ENCODE assay signal across 27 cellular contexts in genomic region chr6:121856296-121856695, GRCh38.
DNase-seq lines count a peak whose midpoint lies in the region; ATAC-seq, FAIRE-seq and TF ChIP-seq lines count a peak whose summit lies in the region.
"Had no signal": no experiment of that assay in that cellular context is flagged by ENCODE, and none has a peak within 500 bp of the region (broad histone marks: within the 10 kb centered on the region; RNA-seq: fewer than 3 reads in every experiment).

No MANE protein-coding gene starts in this region.

- POLR2A ChIA-PET in H1 (lab: Charles Lee; ENCODE audit: partially characterized antibody), result no interaction called here

- no peak overlapping the region for H3K4me3 Mint-ChIP-seq in activated T-helper 1 cell treated with anti-CD3 and anti-CD28 coated beads, Interleukin-12 subunit alpha, Interleukin-12 subunit beta, Interleukin-2, Interleukin-4 antibody, amounts not matched to agents 30 ng/mL and 10 ng/mL and 1 ng/mL, durations not matched to agents 14 hours and 24 hours and 36 hours
- H3K4me3 Mint-ChIP-seq: activated B cell treated with CpG ODN at 0.5 μM for 24 hours; activated CD4-positive, alpha-beta memory T cell treated with anti-CD3 and anti-CD28 coated beads for 36 hours; H9; memory B cell; T-helper 2 cell treated with Interferon-gamma antibody and Interleukin-4, amounts not matched to agents 5 μg/mL and 100 μg/mL, for 36 hours had no signal

- no peaks in the 10 kb centered on the region for H4K20me1 ChIP-seq in H1 (replicated peaks in 1 of 2; ENCODE audit: control insufficient read depth in 1 of 2, insufficient read depth in 2 of 2, low read length in 2 of 2)
- H4K20me1 ChIP-seq in osteoblast (ENCODE audit: insufficient read depth, low read length), result no peaks in the 10 kb centered on the region

- H3K4me1 Mint-ChIP-seq in activated T-helper 1 cell treated with anti-CD3 and anti-CD28 coated beads, Interleukin-12 subunit alpha, Interleukin-12 subunit beta, Interleukin-2, Interleukin-4 antibody, amounts not matched to agents 30 ng/mL and 10 ng/mL and 1 ng/mL, durations not matched to agents 14 hours and 24 hours and 36 hours (ENCODE audit: low read depth), result no peaks in the 10 kb centered on the region
- H3K4me1 Mint-ChIP-seq: activated B cell treated with CpG ODN at 0.5 μM for 24 hours, memory B cell had no signal

- H2AK5ac ChIP-seq in H1 (ENCODE audit: low read depth, low read length), result no peak overlapping the region

- CTCF ChIA-PET in H1 (lab: Charles Lee; ENCODE audit: partially characterized antibody), result no interaction called here

- no peak overlapping the region for H2BK120ac ChIP-seq in H1 (replicated peaks; ENCODE audit: low read depth, low read length)

- ATAC-seq in GM21526 (IDR thresholded peaks at IDR 0.05; ENCODE audit: low FRiP score, unreplicated experiment), result no peak
- ATAC-seq in HG02678 (IDR thresholded peaks at IDR 0.05; ENCODE audit: unreplicated experiment), result no peak
- no peak for ATAC-seq in GM18867 (IDR thresholded peaks at IDR 0.05; ENCODE audit: unreplicated experiment)
- ATAC-seq: A549, Panc1, upper lobe of right lung had no signal

- DNase-seq in AG09309 (ENCODE audit: low read depth) (peak; percentile 62), SK-MEL-5 (ENCODE audit: low read depth, low spot score) (peak; percentile 57), H1 (ENCODE audit: low read depth in 1 of 2, low spot score in 2 of 2) (no peak), osteoblast (ENCODE audit: insufficient read length, low spot score, missing footprints) (no peak)
- no peak for DNase-seq in activated T-helper 1 cell treated with anti-CD3 and anti-CD28 coated beads, Interleukin-12 subunit alpha, Interleukin-12 subunit beta, Interleukin-2, Interleukin-4 antibody, amounts not matched to agents 30 ng/mL and 10 ng/mL and 1 ng/mL, durations not matched to agents 14 hours and 24 hours and 36 hours (ENCODE audit: low spot score)
- DNase-seq: activated B cell treated with CpG ODN at 0.5 μM for 24 hours; activated CD4-positive, alpha-beta memory T cell treated with anti-CD3 and anti-CD28 coated beads for 36 hours; activated effector memory CD4-positive, alpha-beta T cell treated with Interleukin-2 at 50 U/mL for 16 hours; dermis blood vessel endothelial cell; DMS 273 treated with DMSO at 0.1 percent for 48 hours; H9; NCI-H1105; NCI-H2081; NCI-H510A treated with DMSO at 0.1 percent for 48 hours; nucleus accumbens; retina; stomach; upper lobe of right lung had no signal

- H3K14ac ChIP-seq in H1 (ENCODE audit: insufficient read length), result no peak overlapping the region

- no peak overlapping the region for H3K27ac Mint-ChIP-seq in activated T-helper 1 cell treated with anti-CD3 and anti-CD28 coated beads, Interleukin-12 subunit alpha, Interleukin-12 subunit beta, Interleukin-2, Interleukin-4 antibody, amounts not matched to agents 30 ng/mL and 10 ng/mL and 1 ng/mL, durations not matched to agents 14 hours and 24 hours and 36 hours
- H3K27ac Mint-ChIP-seq: activated B cell treated with CpG ODN at 0.5 μM for 24 hours; activated CD4-positive, alpha-beta memory T cell treated with anti-CD3 and anti-CD28 coated beads for 36 hours; H9; memory B cell; T-helper 2 cell treated with Interferon-gamma antibody and Interleukin-4, amounts not matched to agents 5 μg/mL and 100 μg/mL, for 36 hours had no signal

- no peak overlapping the region; the same call in 1 of the 2 replicates for H3K18ac ChIP-seq in H1 (ENCODE audit: extremely low read depth, low read length)

- no peak overlapping the region for H4K91ac ChIP-seq in H1 (replicated peaks; ENCODE audit: insufficient read length, low read length)

- H3K9ac ChIP-seq in H1 (replicated peaks in 1 of 4; ENCODE audit: extremely low read depth in 1 of 4, low read depth in 3 of 4, low read length in 3 of 4), result no peak overlapping the region

- TF ChIP-seq EP300 in H1 (IDR thresholded peaks at IDR 0.05; ENCODE audit: borderline replicate concordance in 1 of 2, low read depth in 2 of 2, low read length in 2 of 2), result no peak

- H3K36me3 Mint-ChIP-seq in activated T-helper 1 cell treated with anti-CD3 and anti-CD28 coated beads, Interleukin-12 subunit alpha, Interleukin-12 subunit beta, Interleukin-2, Interleukin-4 antibody, amounts not matched to agents 30 ng/mL and 10 ng/mL and 1 ng/mL, durations not matched to agents 14 hours and 24 hours and 36 hours (ENCODE audit: low read depth), result no peaks in the 10 kb centered on the region
- H3K36me3 Mint-ChIP-seq: activated CD4-positive, alpha-beta memory T cell treated with anti-CD3 and anti-CD28 coated beads for 36 hours; memory B cell had no signal

- H3K4me1 ChIP-seq in H1 (replicated peaks in 1 of 4; ENCODE audit: control insufficient read depth in 3 of 4, insufficient read depth in 4 of 4, low read length in 3 of 4) (peaks cover 0 to 10% (median 7%) of the 10 kb centered on the region in 4 experiments; a peak in 3 of 7 replicates), osteoblast (ENCODE audit: insufficient read depth, low read length) (peaks cover 6% of the 10 kb centered on the region)
- H3K4me1 ChIP-seq: A549, stomach, upper lobe of right lung had no signal

- H3K23me2 ChIP-seq in H1 (ENCODE audit: low read depth, low read length), result no peaks in the 10 kb centered on the region

- H3K4me3 ChIP-seq in AG09309 (ENCODE audit: control insufficient read depth, low read depth, low read length) (no peak overlapping the region), H1 (ENCODE audit: extremely low read depth in 1 of 4, insufficient read depth in 2 of 4, low read depth in 3 of 4, low read length in 4 of 4) (no peak overlapping the region), osteoblast (ENCODE audit: insufficient read depth, low read length) (no peak overlapping the region)
- H3K4me3 ChIP-seq: A549, stomach, upper lobe of right lung had no signal

- H3K23ac ChIP-seq in H1 (ENCODE audit: insufficient read length), result no peak overlapping the region

- H3K79me2 ChIP-seq in H1 (ENCODE audit: control insufficient read depth in 1 of 2, insufficient read depth in 2 of 2, low read length in 2 of 2), result no peaks in the 10 kb centered on the region
- H3K79me2 ChIP-seq in osteoblast (ENCODE audit: insufficient read depth, low read length), result no peaks in the 10 kb centered on the region

- intact Hi-C loops in activated T-helper 1 cell treated with anti-CD3 and anti-CD28 coated beads, Interleukin-12 subunit alpha, Interleukin-12 subunit beta, Interleukin-2, Interleukin-4 antibody, amounts not matched to agents 30 ng/mL and 10 ng/mL and 1 ng/mL, durations not matched to agents 14 hours and 24 hours and 36 hours (cut with micrococcal nuclease), result no loop called here

- no peaks in the 10 kb centered on the region for H3K9me3 Mint-ChIP-seq in activated T-helper 1 cell treated with anti-CD3 and anti-CD28 coated beads, Interleukin-12 subunit alpha, Interleukin-12 subunit beta, Interleukin-2, Interleukin-4 antibody, amounts not matched to agents 30 ng/mL and 10 ng/mL and 1 ng/mL, durations not matched to agents 14 hours and 24 hours and 36 hours
- H3K9me3 Mint-ChIP-seq: activated CD4-positive, alpha-beta memory T cell treated with anti-CD3 and anti-CD28 coated beads for 36 hours; T-helper 2 cell treated with Interferon-gamma antibody and Interleukin-4, amounts not matched to agents 5 μg/mL and 100 μg/mL, for 36 hours had no signal

- no peaks in the 10 kb centered on the region for H3K9me3 ChIP-seq in H1 (ENCODE audit: insufficient read depth in 2 of 2, low read depth in 1 of 2, low read length in 1 of 2)
- no peaks in the 10 kb centered on the region for H3K9me3 ChIP-seq in osteoblast (ENCODE audit: low read depth, low read length)
- H3K9me3 ChIP-seq: A549, stomach had no signal

- H3K36me3 ChIP-seq in H1 (ENCODE audit: control insufficient read depth in 2 of 4, insufficient read depth in 4 of 4, low read length in 3 of 4) (no peaks in the 10 kb centered on the region), osteoblast (ENCODE audit: insufficient read depth, low read length) (no peaks in the 10 kb centered on the region)
- H3K36me3 ChIP-seq: stomach, upper lobe of right lung had no signal

- TF ChIP-seq RAD21 in H1 (IDR thresholded peaks at IDR 0.05 in 1 of 2, conservative IDR thresholded peaks at IDR 0.05 in 1 of 2; ENCODE audit: low read depth in 2 of 2, low read length in 2 of 2), result no peak

- H3K27ac ChIP-seq in H1 (ENCODE audit: low read depth, low read length) (no peak overlapping the region), osteoblast (ENCODE audit: low read depth, low read length) (no peak overlapping the region)
- H3K27ac ChIP-seq: A549, stomach, upper lobe of right lung had no signal

- WGBS in H1 (ENCODE audit: extremely low coverage in 1 of 2, insufficient coverage in 1 of 2, insufficient read length in 1 of 2, insufficient replicate concordance in 2 of 2, low coverage in 1 of 2, low lambda C conversion rate in 2 of 2, missing lambda C conversion rate in 1 of 2), 2 experiments, result 82% methylated on average over 2 of the region's 2 CpGs; no CpG with 5 or more reads in 1 of the 2 experiments

- H3K4ac ChIP-seq in H1 (replicated peaks; ENCODE audit: insufficient read length, low read depth, low read length), result no peak overlapping the region

- H3K79me1 ChIP-seq in H1 (ENCODE audit: low read depth, low read length), result no peaks in the 10 kb centered on the region

- no peak overlapping the region for H2BK15ac ChIP-seq in H1 (ENCODE audit: low read length)

- peak; percentile 28 for FAIRE-seq in H1 (lab: Jason Lieb, UNC)
- FAIRE-seq: A549, bronchial epithelial cell, endothelial cell of umbilical vein had no signal

- no peak overlapping the region for H4K5ac ChIP-seq in H1 (ENCODE audit: insufficient read length, low read depth, low read length)

- H3K27me3 ChIP-seq in H1 (replicated peaks in 1 of 4; ENCODE audit: control insufficient read depth in 3 of 4, extremely low read depth in 1 of 4, insufficient read depth in 3 of 4, low read length in 3 of 4) (no peaks in the 10 kb centered on the region), osteoblast (ENCODE audit: insufficient read depth, low read length) (no peaks in the 10 kb centered on the region)
- H3K27me3 ChIP-seq: stomach, upper lobe of right lung had no signal

- no peak overlapping the region for H3K56ac ChIP-seq in H1 (replicated peaks; ENCODE audit: insufficient read length, low read depth, low read length)

- no peaks in the 10 kb centered on the region for H3K27me3 Mint-ChIP-seq in activated T-helper 1 cell treated with anti-CD3 and anti-CD28 coated beads, Interleukin-12 subunit alpha, Interleukin-12 subunit beta, Interleukin-2, Interleukin-4 antibody, amounts not matched to agents 30 ng/mL and 10 ng/mL and 1 ng/mL, durations not matched to agents 14 hours and 24 hours and 36 hours (ENCODE audit: insufficient read depth)
- H3K27me3 Mint-ChIP-seq: activated B cell treated with CpG ODN at 0.5 μM for 24 hours; activated CD4-positive, alpha-beta memory T cell treated with anti-CD3 and anti-CD28 coated beads for 36 hours; memory B cell had no signal

- TF ChIP-seq CTCF in AG09309 (IDR thresholded peaks at IDR 0.05; ENCODE audit: control insufficient read depth, insufficient read depth, low read depth, low read length, missing control alignments) (no peak), H1 (IDR thresholded peaks at IDR 0.05; ENCODE audit: control extremely low read depth in 1 of 3, insufficient read depth in 1 of 3, low read depth in 1 of 3, low read length in 3 of 3) (no peak), osteoblast (IDR thresholded peaks at IDR 0.05; ENCODE audit: extremely low read depth, low read depth, low read length) (no peak)

- H2BK12ac ChIP-seq in H1 (ENCODE audit: low read depth, low read length), result no peak overlapping the region

- no peak for TF ChIP-seq POLR2A in H1 (IDR thresholded peaks at IDR 0.05; ENCODE audit: control extremely low read depth in 1 of 2, low read depth in 2 of 2, low read length in 2 of 2)

- no peak overlapping the region for H2BK5ac ChIP-seq in H1 (ENCODE audit: low read depth, low read length)

- in situ Hi-C loops in SK-MEL-5 (cut with HindIII; ENCODE audit: low pct_unique_long_range_greater_than_20kb, low sequenced_read_pairs), result no loop called here

- H2BK20ac ChIP-seq in H1 (ENCODE audit: low read length), result no peak overlapping the region

- no peak overlapping the region for H4K8ac ChIP-seq in H1 (ENCODE audit: extremely low read depth, insufficient read depth, low read length)

- H2AFZ ChIP-seq in H1 (ENCODE audit: low read length) (no peak overlapping the region), osteoblast (ENCODE audit: low read length) (peak overlapping the region; percentile 67)

- H3K4me2 ChIP-seq in H1 (ENCODE audit: insufficient read depth in 1 of 2, low read depth in 2 of 2, low read length in 2 of 2) (no peak overlapping the region), osteoblast (ENCODE audit: insufficient read depth, low read length) (no peak overlapping the region)
- H3K4me2 ChIP-seq: A549 had no signal

Comparison
In these comparisons a context has a peak if more than half of its experiments do, and no peak if none do; other contexts are left out.
1. DNase-seq: peak in AG09309 (single experiment) and SK-MEL-5 (single experiment); none in H1 (0 of 2), osteoblast (single experiment) and activated T-helper 1 cell treated with anti-CD3 and anti-CD28 coated beads, Interleukin-12 subunit alpha, Interleukin-12 subunit beta, Interleukin-2, Interleukin-4 antibody, amounts not matched to agents 30 ng/mL and 10 ng/mL and 1 ng/mL, durations not matched to agents 14 hours and 24 hours and 36 hours (single experiment).